ENCODE assay signal across 24 cellular contexts in the genomic region with DNA sequence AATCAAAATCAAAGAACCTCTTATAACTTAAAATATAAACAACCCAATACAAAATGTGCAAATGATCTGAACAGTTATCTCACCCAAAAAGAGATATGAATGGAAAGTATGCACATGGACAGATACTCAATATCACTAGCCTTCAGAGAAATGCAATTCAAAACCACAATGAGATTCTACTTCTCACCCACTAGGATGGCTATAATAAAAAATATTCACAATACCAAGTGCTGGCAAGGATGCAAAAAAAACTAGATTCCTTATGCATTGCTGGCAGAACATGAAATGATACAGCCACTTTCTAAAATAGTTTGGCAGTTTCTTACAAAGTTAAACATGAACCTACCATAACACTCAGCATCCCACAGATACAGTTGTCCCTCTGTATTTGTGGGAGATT.
"Had no signal": no experiment of that assay in that cellular context is flagged by ENCODE, and none has a peak within 500 bp of the region (broad histone marks: within the 10 kb centered on the region; RNA-seq: fewer than 3 reads in every experiment).

No MANE protein-coding gene starts in this region.

- H3K27me3 Mint-ChIP-seq: activated naive CD8-positive, alpha-beta T cell treated with anti-CD3 and anti-CD28 coated beads, Interleukin-2, amount 10 ng/mL, durations not matched to agents 7 days and 5 days; central memory CD8-positive, alpha-beta T cell had no signal

- H3K4me3 Mint-ChIP-seq: activated naive CD4-positive, alpha-beta T cell treated with anti-CD3 and anti-CD28 coated beads for 36 hours; activated naive CD8-positive, alpha-beta T cell treated with anti-CD3 and anti-CD28 coated beads, Interleukin-2, amount 10 ng/mL, durations not matched to agents 7 days and 5 days; activated T-cell treated with anti-CD3 and anti-CD28 coated beads, Interleukin-2, amount 50 U/mL, for 4 hours; central memory CD8-positive, alpha-beta T cell; stimulated activated effector memory CD8-positive, alpha-beta T cell treated with anti-CD3 and anti-CD28 coated beads, Interleukin-12 subunit alpha, Interleukin-12 subunit beta, amount 100 ng/mL, for 72 hours had no signal

- H3K9me3 Mint-ChIP-seq: activated naive CD4-positive, alpha-beta T cell treated with anti-CD3 and anti-CD28 coated beads for 36 hours; activated T-cell treated with anti-CD3 and anti-CD28 coated beads, Interleukin-2, amount 50 U/mL, for 4 hours; central memory CD8-positive, alpha-beta T cell had no signal

- H3K4me3 ChIP-seq: colonic mucosa, dorsolateral prefrontal cortex, esophagus muscularis mucosa, lower lobe of right lung, mucosa of descending colon, stomach, transverse colon, vagina had no signal

- H3K36me3 Mint-ChIP-seq: stimulated activated effector memory CD8-positive, alpha-beta T cell treated with anti-CD3 and anti-CD28 coated beads, Interleukin-12 subunit alpha, Interleukin-12 subunit beta, amount 100 ng/mL, for 72 hours had no signal

- H3K27ac Mint-ChIP-seq: activated naive CD4-positive, alpha-beta T cell treated with anti-CD3 and anti-CD28 coated beads for 36 hours; activated naive CD8-positive, alpha-beta T cell treated with anti-CD3 and anti-CD28 coated beads, Interleukin-2, amount 10 ng/mL, durations not matched to agents 7 days and 5 days; stimulated activated effector memory CD8-positive, alpha-beta T cell treated with anti-CD3 and anti-CD28 coated beads, Interleukin-12 subunit alpha, Interleukin-12 subunit beta, amount 100 ng/mL, for 72 hours had no signal

- DNase-seq: activated CD4-positive, alpha-beta T cell treated with anti-CD3 and anti-CD28 coated beads for 1 hour; activated CD8-positive, alpha-beta memory T cell treated with anti-CD3 and anti-CD28 coated beads, Interleukin-2, amount 50 U/mL, for 4 hours; activated naive CD4-positive, alpha-beta T cell treated with anti-CD3 and anti-CD28 coated beads for 36 hours; activated naive CD8-positive, alpha-beta T cell treated with anti-CD3 and anti-CD28 coated beads, Interleukin-2, amount 10 ng/mL, durations not matched to agents 7 days and 5 days; activated T-cell treated with anti-CD3 and anti-CD28 coated beads, Interleukin-2, amount 50 U/mL, for 4 hours; amygdala; colonic mucosa; dorsolateral prefrontal cortex; foreskin keratinocyte; lower lobe of right lung; mesendoderm; mucosa of descending colon; nucleus accumbens; right cardiac atrium; stimulated activated CD4-positive, alpha-beta T cell treated with anti-CD3 and anti-CD28 coated beads, Interleukin-12 subunit alpha, Interleukin-12 subunit beta, amount 100 ng/mL, for 4 hours; stimulated activated CD4-positive, alpha-beta T cell treated with anti-CD3 and anti-CD28 coated beads, Interleukin-1b, Interleukin-23, amount 100 ng/mL, for 48 hours; stomach; T-helper 9 cell; transverse colon had no signal

- ATAC-seq: activated T-cell treated with anti-CD3 and anti-CD28 coated beads, Interleukin-2, amount 50 U/mL, for 4 hours; foreskin keratinocyte; left lobe of liver; lower lobe of right lung; mucosa of descending colon; right cardiac atrium; stimulated activated effector memory CD8-positive, alpha-beta T cell treated with anti-CD3 and anti-CD28 coated beads, Interleukin-12 subunit alpha, Interleukin-12 subunit beta, amount 100 ng/mL, for 72 hours had no signal

- H3K4me1 Mint-ChIP-seq: central memory CD8-positive, alpha-beta T cell; stimulated activated effector memory CD8-positive, alpha-beta T cell treated with anti-CD3 and anti-CD28 coated beads, Interleukin-12 subunit alpha, Interleukin-12 subunit beta, amount 100 ng/mL, for 72 hours had no signal
